Comparison of ENCODE assay signal across 8 cellular contexts in genomic region chr12:93571360-93571853, GRCh38. TPM values are rescaled to one million over a fixed set of nuclear protein-coding genes. Genes with fewer than 3 reads are reported as not detected.
DNase-seq lines count a peak whose midpoint lies in the region; FAIRE-seq and TF ChIP-seq lines count a peak whose summit lies in the region.

No MANE protein-coding gene starts in this region.

- CTCF ChIA-PET in AG04450 (lab: Charles Lee): no interaction called here

- H3K27ac ChIP-seq in AG04450 (ENCODE audit: low read depth, low read length) (no peak overlapping the region), sigmoid colon (peak overlapping the region; percentile 90 to 98 (median 97))

- H3K9me3 ChIP-seq in AG04450 (ENCODE audit: control insufficient read depth, insufficient read depth, low read length): no peaks in the 10 kb centered on the region; the same call in 1 of the 2 replicates
- no peaks in the 10 kb centered on the region for H3K9me3 ChIP-seq in sigmoid colon

- H3K4me1 ChIP-seq in sigmoid colon: peaks cover 0 to 32% (median 22%) of the 10 kb centered on the region in 4 donors

- peak; percentile 25 to 35 for TF ChIP-seq POLR2A in sigmoid colon (IDR thresholded peaks at IDR 0.05)

- peak overlapping the region; percentile 77 for H3K4me3 ChIP-seq in AG04450 (ENCODE audit: low read depth, low read length)
- peak overlapping the region; percentile 68 to 85 (median 80) for H3K4me3 ChIP-seq in sigmoid colon

- intact Hi-C loops in sigmoid colon (cut with DNase I): loop anchor here (2.0 to 5.0 kb wide), 4 partner anchors 105 to 503 kb away; partner anchors contain the start of gene CRADD

- POLR2A ChIA-PET in AG04450 (lab: Yijun Ruan, JAX): interaction anchor here (1.1 kb wide), 1 partner anchor 105 kb away, joined by 4 read pairs; the partner anchor contains the start of gene CRADD

- 1% methylated on average over 38 of the region's 38 CpGs for whole genome bisulfite sequencing in sigmoid colon, 2 donors

- TF ChIP-seq EP300 in sigmoid colon (IDR thresholded peaks at IDR 0.05): no peak

- TF ChIP-seq CTCF in AG04450 (IDR thresholded peaks at IDR 0.05; ENCODE audit: low read depth, low read length): peak; percentile 39
- peak in 1 of 4 experiments; percentile 25 for TF ChIP-seq CTCF in sigmoid colon (IDR thresholded peaks at IDR 0.05)

- H3K27me3 ChIP-seq in AG04450 (ENCODE audit: control insufficient read depth, insufficient read depth, low read length): no peaks in the 10 kb centered on the region
- no peaks in the 10 kb centered on the region for H3K27me3 ChIP-seq in sigmoid colon

- FAIRE-seq in GM19239 (lab: Jason Lieb, UNC): peak; percentile 40

- DNase-seq in AG04450 (ENCODE audit: low read depth, low spot score): no peak
- DNase-seq in GM19239 (ENCODE audit: insufficient read length, low spot score): no peak
- DNase-seq in HuH-7.5 (ENCODE audit: low spot score): peak; percentile 47
- peak; percentile 70 for DNase-seq in SW480 (ENCODE audit: low spot score)
- DNase-seq in amniotic epithelial cell (ENCODE audit: low read depth): peak; percentile 44
- DNase-seq in hepatic stellate cell (ENCODE audit: low spot score): peak; percentile 57
- peak; percentile 92 for DNase-seq in sigmoid colon
- no peak for DNase-seq in NCI-H128 (lab: John Stamatoyannopoulos, UW; ENCODE audit: unreplicated experiment)

- H3K36me3 ChIP-seq in sigmoid colon: peaks cover 0 to 27% (median 1%) of the 10 kb centered on the region in 4 donors

RNA-seq across cellular contexts. Expression of gene SOCS2, which starts 1.1 kb away (rescaled TPM):
- polyA plus RNA-seq in AG04450 (2011; rRNA removed): 14.5 and 17.6 TPM in 2 replicates
- 8.2 and 10.3 TPM in 2 replicates for polyA minus RNA-seq in AG04450 (2011; rRNA and poly(A)+ RNA removed)
- 100 to 1,000 TPM in 2 of 4 donors, 10 to 100 TPM in 2; 75.2 to 118 (median 98.1) TPM for total RNA-seq in sigmoid colon
- 10 to 100 TPM; 17.5 to 27.3 (median 24.6) TPM for polyA plus RNA-seq in sigmoid colon

Comparison
In these comparisons a context has a peak if more than half of its experiments do, and no peak if none do; other contexts are left out.
1. DNase-seq: peak in HuH-7.5 (single experiment), SW480 (single experiment), amniotic epithelial cell (single experiment), hepatic stellate cell (single experiment) and sigmoid colon (single experiment); none in AG04450 (single experiment), GM19239 (single experiment) and NCI-H128 (single experiment).